ENCODE assay signal across 17 cellular contexts in genomic region chr10:63213489-63213888, GRCh38.
DNase-seq lines count a peak whose midpoint lies in the region; ATAC-seq, FAIRE-seq and TF ChIP-seq lines count a peak whose summit lies in the region.
"Had no signal": no experiment of that assay in that cellular context is flagged by ENCODE, and none has a peak within 500 bp of the region (broad histone marks: within the 10 kb centered on the region; RNA-seq: fewer than 3 reads in every experiment).

No MANE protein-coding gene starts in this region.

- TF ChIP-seq CTCF in natural killer cell (IDR thresholded peaks at IDR 0.05), result no peak
- no peak for TF ChIP-seq CTCF in endothelial cell (IDR thresholded peaks at IDR 0.05; ENCODE audit: unreplicated experiment)
- no peak for TF ChIP-seq CTCF in thyroid gland (IDR thresholded peaks at IDR 0.05)

- no peak overlapping the region for H3K4me3 ChIP-seq in thyroid gland (replicated peaks in 1 of 3)
- H3K4me3 ChIP-seq: testis had no signal

- H3K27me3 Mint-ChIP-seq in natural killer cell treated with Interleukin-12 subunit alpha and Interleukin-12 subunit beta and Interleukin-15 and Interleukin-18, amount 100 ng/mL, for 72 hours, result no peaks in the 10 kb centered on the region
- H3K27me3 Mint-ChIP-seq in natural killer cell (ENCODE audit: low read depth in 2 of 2) (no peaks in the 10 kb centered on the region), endothelial cell (ENCODE audit: unreplicated experiment) (peaks cover 1% of the 10 kb centered on the region)
- H3K27me3 Mint-ChIP-seq: effector memory CD8-positive, alpha-beta T cell had no signal

- no peak for DNase-seq in natural killer cell treated with Interleukin-12 subunit alpha and Interleukin-12 subunit beta and Interleukin-15 and Interleukin-18, amount 100 ng/mL, for 72 hours (ENCODE audit: low spot score)
- no peak for DNase-seq in natural killer cell
- DNase-seq in NCI-H82 (lab: John Stamatoyannopoulos, UW), result peak; percentile 90
- no peak for DNase-seq in endothelial cell (ENCODE audit: low spot score)
- DNase-seq in thyroid gland, result peak; percentile 45 to 53
- DNase-seq in NCI-H2029 treated with DMSO at 0.1 percent for 48 hours (lab: John Stamatoyannopoulos, UW), result no peak
- DNase-seq in frontal cortex (ENCODE audit: low spot score in 2 of 2), result no peak
- DNase-seq: activated naive CD4-positive, alpha-beta T cell treated with anti-CD3 and anti-CD28 coated beads for 36 hours; DMS79; effector memory CD8-positive, alpha-beta T cell; Karpas-422; NCI-H1417; NCI-H510A; PC-3; testis had no signal

- 59 to 63% methylated on average over 3 of the region's 3 CpGs for WGBS in thyroid gland, 2 donors

- FAIRE-seq in frontal cortex (lab: Jason Lieb, UNC), result no peak

- H3K4me1 Mint-ChIP-seq in natural killer cell treated with Interleukin-12 subunit alpha and Interleukin-12 subunit beta and Interleukin-15 and Interleukin-18, amount 100 ng/mL, for 72 hours (ENCODE audit: low read depth in 2 of 2), result peaks cover 26 to 37% of the 10 kb centered on the region in 2 donors
- H3K4me1 Mint-ChIP-seq in natural killer cell (peaks cover 19 to 23% of the 10 kb centered on the region in 2 donors), endothelial cell (ENCODE audit: unreplicated experiment) (peaks cover 2% of the 10 kb centered on the region)

- H3K4me1 ChIP-seq in thyroid gland, result peaks cover 34 to 35% of the 10 kb centered on the region in 2 donors

- peak overlapping the region; percentile 2 to 26 for H3K27ac Mint-ChIP-seq in natural killer cell treated with Interleukin-12 subunit alpha and Interleukin-12 subunit beta and Interleukin-15 and Interleukin-18, amount 100 ng/mL, for 72 hours
- H3K27ac Mint-ChIP-seq in natural killer cell, result peak overlapping the region in 1 of 2 donors; percentile 27
- no peak overlapping the region for H3K27ac Mint-ChIP-seq in endothelial cell (ENCODE audit: unreplicated experiment)
- H3K27ac Mint-ChIP-seq: effector memory CD8-positive, alpha-beta T cell had no signal

- intact Hi-C loops in natural killer cell (cut with micrococcal nuclease), result no loop called here
- intact Hi-C loops in thyroid gland (cut with DNase I), result loop anchor here (10.0 kb wide), 1 partner anchor 511 kb away; no protein-coding TSS in a partner anchor

- no peaks in the 10 kb centered on the region for H3K36me3 ChIP-seq in thyroid gland

- ATAC-seq in natural killer cell treated with Interleukin-12 subunit alpha and Interleukin-12 subunit beta and Interleukin-15 and Interleukin-18, amount 100 ng/mL, for 72 hours, result no peak
- no peak for ATAC-seq in natural killer cell
- no peak for ATAC-seq in HG03354 (IDR thresholded peaks at IDR 0.05; ENCODE audit: poor library complexity, severe bottlenecking, unreplicated experiment)
- ATAC-seq: effector memory CD8-positive, alpha-beta T cell; PC-3 had no signal

- no peaks in the 10 kb centered on the region for H3K9me3 Mint-ChIP-seq in natural killer cell treated with Interleukin-12 subunit alpha and Interleukin-12 subunit beta and Interleukin-15 and Interleukin-18, amount 100 ng/mL, for 72 hours
- H3K9me3 Mint-ChIP-seq in natural killer cell, result peaks cover 0 to 3% of the 10 kb centered on the region in 2 donors
- H3K9me3 Mint-ChIP-seq in endothelial cell (ENCODE audit: unreplicated experiment), result no peaks in the 10 kb centered on the region
- H3K9me3 Mint-ChIP-seq: activated naive CD4-positive, alpha-beta T cell treated with anti-CD3 and anti-CD28 coated beads for 36 hours; effector memory CD8-positive, alpha-beta T cell had no signal

- no peak for TF ChIP-seq POLR2A in thyroid gland (IDR thresholded peaks at IDR 0.05)

- H3K36me3 Mint-ChIP-seq in natural killer cell treated with Interleukin-12 subunit alpha and Interleukin-12 subunit beta and Interleukin-15 and Interleukin-18, amount 100 ng/mL, for 72 hours, result peaks cover 25% of the 10 kb centered on the region
- H3K36me3 Mint-ChIP-seq in natural killer cell (peaks cover 9% of the 10 kb centered on the region), endothelial cell (ENCODE audit: low read depth, unreplicated experiment) (peaks cover 8% of the 10 kb centered on the region)

- H3K27me3 ChIP-seq in thyroid gland, result no peaks in the 10 kb centered on the region
- H3K27me3 ChIP-seq: testis had no signal

- H3K9me3 ChIP-seq in thyroid gland, result no peaks in the 10 kb centered on the region
- H3K9me3 ChIP-seq: testis had no signal

- H3K27ac ChIP-seq in thyroid gland, result peak overlapping the region; percentile 0 to 31 (median 24)
- H3K27ac ChIP-seq: testis, VCaP had no signal

- no peak overlapping the region for H3K4me3 Mint-ChIP-seq in natural killer cell treated with Interleukin-12 subunit alpha and Interleukin-12 subunit beta and Interleukin-15 and Interleukin-18, amount 100 ng/mL, for 72 hours
- no peak overlapping the region for H3K4me3 Mint-ChIP-seq in natural killer cell
- H3K4me3 Mint-ChIP-seq in endothelial cell (ENCODE audit: unreplicated experiment), result peak overlapping the region; percentile 32
- H3K4me3 Mint-ChIP-seq: activated naive CD4-positive, alpha-beta T cell treated with anti-CD3 and anti-CD28 coated beads for 36 hours; effector memory CD8-positive, alpha-beta T cell had no signal

Comparison
In these comparisons a context has a peak if more than half of its experiments do, and no peak if none do; other contexts are left out.
1. DNase-seq: peak in NCI-H82 (single experiment) and thyroid gland (2 of 2); none in natural killer cell treated with Interleukin-12 subunit alpha and Interleukin-12 subunit beta and Interleukin-15 and Interleukin-18, amount 100 ng/mL, for 72 hours (single experiment), natural killer cell (single experiment), endothelial cell (single experiment), NCI-H2029 treated with DMSO at 0.1 percent for 48 hours (single experiment) and frontal cortex (0 of 2).